27 cellular contexts compared by ENCODE assay signal in the genomic region with DNA sequence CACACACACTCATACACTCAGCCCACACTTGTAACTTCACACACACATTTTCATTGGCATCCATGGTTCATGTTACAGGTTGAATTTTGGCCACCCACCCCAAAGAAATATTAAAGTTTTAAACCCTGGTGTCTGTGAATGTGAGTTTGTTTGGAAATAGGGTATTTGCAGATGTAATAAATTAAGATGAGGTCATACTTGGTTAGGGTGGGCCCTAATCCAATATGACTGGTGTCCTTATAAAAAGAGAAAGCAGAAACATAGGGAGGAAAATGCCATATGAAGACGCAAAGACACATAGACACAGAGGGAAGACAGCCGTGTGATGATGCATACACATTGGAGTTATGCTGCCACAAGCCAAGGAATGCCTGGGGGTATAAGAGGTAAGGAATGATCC.
"Had no signal": no experiment of that assay in that cellular context is flagged by ENCODE, and none has a peak within 500 bp of the region (broad histone marks: within the 10 kb centered on the region; RNA-seq: fewer than 3 reads in every experiment).

No MANE protein-coding gene starts in this region.

- H3K27me3 ChIP-seq: suprapubic skin, testis, thyroid gland, tibial artery, tibial nerve, transverse colon, upper lobe of left lung, upper lobe of right lung, uterus, vagina had no signal

- H3K27ac ChIP-seq: stomach, suprapubic skin, testis, thoracic aorta, thyroid gland, tibial nerve, transverse colon, upper lobe of left lung, upper lobe of right lung, uterus, vagina had no signal

- FAIRE-seq: urothelium cell line had no signal

- H3K4me3 ChIP-seq: stomach, suprapubic skin, testis, thoracic aorta, thyroid gland, tibial artery, tibial nerve, transverse colon, upper lobe of left lung, upper lobe of right lung, uterus, vagina had no signal

- DNase-seq: stimulated activated CD4-positive, alpha-beta T cell treated with anti-CD3 and anti-CD28 coated beads, Interleukin-2, amount 100 ng/mL, for 48 hours; stimulated activated CD4-positive, alpha-beta T cell treated with anti-CD3 and anti-CD28 coated beads, Interleukin-4, amount 100 ng/mL, for 1 hour; stimulated activated CD4-positive, alpha-beta T cell treated with anti-CD3 and anti-CD28 coated beads, Interleukin-4, amount 100 ng/mL, for 24 hours; stimulated activated CD4-positive, alpha-beta T cell treated with anti-CD3 and anti-CD28 coated beads, Interleukin-4, amount 100 ng/mL, for 4 hours; stimulated activated CD8-positive, alpha-beta memory T cell treated with anti-CD3 and anti-CD28 coated beads, Interleukin-4, amount 100 ng/mL, for 48 hours; stimulated activated naive B cell treated with anti-CD40 and anti-IgM and Interleukin-4, amounts not matched to agents 10 μg/mL and 1 μg/mL and 100 μg/mL, for 72 hours; stimulated activated naive CD4-positive, alpha-beta T cell; stimulated activated naive CD4-positive, alpha-beta T cell treated with Interleukin-2 at 50 U/mL for 16 hours; stimulated activated naive CD8-positive, alpha-beta T cell treated with anti-CD3 and anti-CD28 coated beads, Interleukin-15, amount 100 ng/mL, for 72 hours; stimulated activated naive CD8-positive, alpha-beta T cell treated with anti-CD3 and anti-CD28 coated beads, Interleukin-15, Interleukin-2, amounts not matched to agents 100 U/mL and 50 U/mL, for 24 hours; stomach; substantia nigra; testis; thyroid gland; tibial artery; transverse colon; trophoblast cell; upper lobe of left lung; upper lobe of right lung; uterus had no signal

- H3K36me3 ChIP-seq: stomach, suprapubic skin, thoracic aorta, thyroid gland, tibial artery, tibial nerve, transverse colon, upper lobe of left lung, upper lobe of right lung, uterus, vagina had no signal

- H3K9me3 ChIP-seq: stomach, suprapubic skin, testis, thoracic aorta, thyroid gland, tibial artery, tibial nerve, transverse colon, upper lobe of left lung, upper lobe of right lung, uterus, vagina had no signal

- ATAC-seq: stimulated activated effector memory CD8-positive, alpha-beta T cell treated with anti-CD3 and anti-CD28 coated beads, Interleukin-12 subunit alpha, Interleukin-12 subunit beta, amount 100 ng/mL, for 72 hours; stimulated activated memory B cell treated with anti-CD40 and anti-IgM and Interleukin-4, amounts not matched to agents 10 μg/mL and 1 μg/mL and 100 μg/mL, for 72 hours; stimulated activated naive B cell treated with anti-CD40 and anti-IgM and Interleukin-4, amounts not matched to agents 10 μg/mL and 1 μg/mL and 100 μg/mL, for 72 hours; stimulated activated naive CD8-positive, alpha-beta T cell treated with anti-CD3 and anti-CD28 coated beads, Interleukin-15, amount 100 ng/mL, for 72 hours; stimulated activated naive CD8-positive, alpha-beta T cell treated with anti-CD3 and anti-CD28 coated beads, Interleukin-15, Interleukin-2, amounts not matched to agents 100 U/mL and 50 U/mL, for 24 hours; upper lobe of right lung had no signal

- H3K4me1 ChIP-seq: stomach, suprapubic skin, thyroid gland, transverse colon, uterus, vagina had no signal
